In the genomic region with DNA sequence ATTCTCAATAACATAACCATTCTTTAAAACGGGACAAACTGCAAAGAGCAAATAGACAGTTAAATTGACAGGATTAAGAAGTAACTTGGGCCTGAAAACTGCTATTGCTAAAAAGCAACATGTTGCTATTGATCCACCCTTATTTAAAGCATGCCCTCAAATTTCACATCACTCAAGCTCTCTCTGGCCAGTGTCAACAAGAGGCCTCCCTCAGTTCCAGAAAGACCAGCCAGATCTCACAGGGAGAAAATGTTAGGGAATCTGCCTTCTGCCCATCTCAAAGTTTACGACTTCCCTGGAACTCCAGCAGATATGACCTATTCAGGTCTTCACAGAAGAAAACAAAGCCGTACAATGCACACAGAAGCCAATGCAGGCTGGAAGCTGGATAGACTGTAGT, we compare ENCODE assay signal across 19 cellular contexts. TPM values are rescaled to one million over a fixed set of nuclear protein-coding genes. Genes with fewer than 3 reads are reported as not detected.
DNase-seq lines count a peak whose midpoint lies in the region; ATAC-seq and TF ChIP-seq lines count a peak whose summit lies in the region.
"Had no signal": no experiment of that assay in that cellular context is flagged by ENCODE, and none has a peak within 500 bp of the region (broad histone marks: within the 10 kb centered on the region; RNA-seq: fewer than 3 reads in every experiment).

No MANE protein-coding gene starts in this region.

- ATAC-seq in left lobe of liver (peak; percentile 75), GM19467 (IDR thresholded peaks at IDR 0.05; ENCODE audit: unreplicated experiment) (no peak)
- ATAC-seq: activated CD8-positive, alpha-beta T cell treated with anti-CD3 and anti-CD28 coated beads, Interleukin-2, amount 10 ng/mL, durations not matched to agents 7 days and 5 days; activated T-cell treated with anti-CD3 and anti-CD28 coated beads, Interleukin-2, amount 50 U/mL, for 72 hours; GM12878 had no signal

- H3K27ac Mint-ChIP-seq in Caco-2 (ENCODE audit: unreplicated experiment) = peak overlapping the region; percentile 29
- peak overlapping the region; percentile 26 for H3K27ac Mint-ChIP-seq in progenitor cell of endocrine pancreas
- H3K27ac Mint-ChIP-seq: activated CD8-positive, alpha-beta T cell treated with anti-CD3 and anti-CD28 coated beads, Interleukin-2, amount 10 ng/mL, durations not matched to agents 7 days and 5 days; activated T-cell treated with anti-CD3 and anti-CD28 coated beads, Interleukin-2, amount 50 U/mL, for 72 hours had no signal

- CTCF ChIA-PET in Caco-2 (lab: Charles Lee) = interaction anchor here (0.7 to 2.6 kb wide), 4 partner anchors 9 to 544 kb away, joined by 3 to 16 read pairs (median 10); a partner anchor contains a TSS

- DNase-seq in Caco-2 (no peak), NCI-H69 (lab: John Stamatoyannopoulos, UW) (peak; percentile 20), left lobe of liver (ENCODE audit: low spot score) (no peak), progenitor cell of endocrine pancreas (ENCODE audit: low spot score, unreplicated experiment) (no peak), AG08395 (ENCODE audit: low spot score) (no peak), SIG-M5 (lab: John Stamatoyannopoulos, UW) (no peak)
- DNase-seq: activated CD4-positive, CD25-positive, alpha-beta regulatory T cell; activated CD8-positive, alpha-beta T cell treated with anti-CD3 and anti-CD28 coated beads, Interleukin-2, amount 10 ng/mL, durations not matched to agents 7 days and 5 days; activated T-cell treated with anti-CD3 and anti-CD28 coated beads, Interleukin-2, amount 50 U/mL, for 72 hours; AML-193; GF-D8; KBM-7; mammary epithelial cell; NCI-H510A; OCI-M1; SJCRH30 had no signal

- no peaks in the 10 kb centered on the region for H3K27me3 ChIP-seq in Caco-2 (replicated peaks; ENCODE audit: control insufficient read depth, insufficient read depth, low read length)
- H3K27me3 ChIP-seq: right atrium auricular region, SJCRH30 had no signal

- peaks cover 2% of the 10 kb centered on the region; the same call in 1 of the 2 replicates for H3K36me3 ChIP-seq in Caco-2 (ENCODE audit: control insufficient read depth, insufficient read depth, low read length)

- H3K36me3 Mint-ChIP-seq in Caco-2 (ENCODE audit: insufficient read depth, unreplicated experiment) (peaks cover 20% of the 10 kb centered on the region), progenitor cell of endocrine pancreas (ENCODE audit: insufficient read depth) (peaks cover 9% of the 10 kb centered on the region)

- no TSS peak for BruUV-seq in Caco-2 (replicated peaks; lab: Mats Ljungman, UMichigan)

- POLR2A ChIA-PET in Caco-2 (lab: Charles Lee) = interaction anchor here (1.0 kb wide), 1 partner anchor 9 kb away, joined by 4 read pairs; a partner anchor contains a TSS

- intact Hi-C loops in Caco-2 (cut with micrococcal nuclease; ENCODE audit: unreplicated experiment) = no loop called here

- H3K4me3 Mint-ChIP-seq in Caco-2 (ENCODE audit: unreplicated experiment) (no peak overlapping the region), progenitor cell of endocrine pancreas (ENCODE audit: low read depth) (no peak overlapping the region)
- H3K4me3 Mint-ChIP-seq: activated CD8-positive, alpha-beta T cell treated with anti-CD3 and anti-CD28 coated beads, Interleukin-2, amount 10 ng/mL, durations not matched to agents 7 days and 5 days; activated T-cell treated with anti-CD3 and anti-CD28 coated beads, Interleukin-2, amount 50 U/mL, for 72 hours had no signal

- TF ChIP-seq CTCF in Caco-2 (IDR thresholded peaks at IDR 0.05; ENCODE audit: insufficient read depth in 1 of 2, low read depth in 1 of 2, low read length in 1 of 2, severe bottlenecking in 1 of 2, unreplicated experiment in 1 of 2) (no peak), progenitor cell of endocrine pancreas (IDR thresholded peaks at IDR 0.05; ENCODE audit: unreplicated experiment) (no peak)

- H3K4me1 Mint-ChIP-seq in Caco-2 (ENCODE audit: low read depth, unreplicated experiment) = peaks cover 42% of the 10 kb centered on the region
- H3K4me1 Mint-ChIP-seq in progenitor cell of endocrine pancreas (ENCODE audit: low read depth) = peaks cover 39% of the 10 kb centered on the region

- H3K9me3 ChIP-seq in Caco-2 = no peaks in the 10 kb centered on the region
- H3K9me3 ChIP-seq: right atrium auricular region, SJCRH30 had no signal

- H3K9me3 Mint-ChIP-seq in Caco-2 (ENCODE audit: unreplicated experiment) (no peaks in the 10 kb centered on the region), progenitor cell of endocrine pancreas (ENCODE audit: low read depth) (no peaks in the 10 kb centered on the region)
- H3K9me3 Mint-ChIP-seq: activated T-cell treated with anti-CD3 and anti-CD28 coated beads, Interleukin-2, amount 50 U/mL, for 72 hours had no signal

- H3K27me3 Mint-ChIP-seq in Caco-2 (ENCODE audit: insufficient read depth, unreplicated experiment) (no peaks in the 10 kb centered on the region), progenitor cell of endocrine pancreas (no peaks in the 10 kb centered on the region)

- peaks cover 38% of the 10 kb centered on the region for H3K4me1 ChIP-seq in Caco-2

- H3K4me3 ChIP-seq in Caco-2 (ENCODE audit: low read depth, low read length) = no peak overlapping the region
- H3K4me3 ChIP-seq: GM12878, right atrium auricular region, SJCRH30 had no signal

RNA-seq across cellular contexts. Expression of a gene that starts 9.0 kb away (rescaled TPM):
- total RNA-seq in Caco-2 (2022) (69.4 and 73.2 TPM in 2 replicates), left lobe of liver (19.2 TPM), progenitor cell of endocrine pancreas (45.9 and 52.4 TPM in 2 replicates)
